In the genomic region with DNA sequence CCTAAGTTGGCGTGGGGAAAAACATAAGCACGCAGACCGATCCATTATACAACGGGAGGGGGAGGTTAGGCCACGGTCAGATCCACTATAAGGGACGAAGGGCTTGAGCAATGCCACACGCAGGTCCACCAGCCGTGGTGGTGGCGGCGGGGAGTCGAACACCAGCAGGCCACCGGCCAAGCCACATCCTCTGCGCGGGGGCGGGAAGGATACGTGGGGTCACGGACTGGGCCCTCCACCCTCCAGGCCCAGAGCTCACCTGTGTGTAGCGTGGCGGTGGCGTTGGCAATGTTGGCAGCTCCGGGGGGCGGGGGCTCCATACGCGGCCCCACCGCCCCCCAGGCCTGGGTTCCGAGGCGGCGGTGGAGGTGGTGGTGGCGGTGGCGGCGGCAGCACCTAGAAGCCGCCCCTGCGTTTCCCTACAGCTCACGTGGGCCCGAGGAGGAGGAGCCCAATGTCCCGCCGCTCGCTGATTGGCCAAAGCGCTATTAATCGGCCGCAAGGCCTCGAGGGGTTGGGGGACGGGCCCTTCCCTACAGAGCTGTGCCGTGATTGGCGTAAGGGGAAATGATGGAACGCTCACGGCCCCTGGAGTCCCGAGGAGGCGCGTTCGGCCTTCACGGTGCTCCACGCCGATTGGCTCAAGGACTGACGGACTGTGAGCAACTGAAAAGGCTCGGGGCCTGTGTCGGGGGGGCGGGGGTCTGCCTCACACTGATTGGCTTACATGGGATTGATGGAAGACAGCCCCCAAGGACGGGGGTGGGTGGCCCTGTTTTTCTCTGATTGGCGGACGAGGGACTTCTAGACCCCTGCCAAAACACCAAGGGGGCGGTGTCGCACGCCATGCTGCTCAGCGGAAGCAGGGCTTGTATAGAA, we compare ENCODE assay signal across 8 cellular contexts. TPM values are rescaled to one million over a fixed set of nuclear protein-coding genes. Genes with fewer than 3 reads are reported as not detected.
DNase-seq lines count a peak whose midpoint lies in the region; ATAC-seq and TF ChIP-seq lines count a peak whose summit lies in the region.

A gene with protein sequence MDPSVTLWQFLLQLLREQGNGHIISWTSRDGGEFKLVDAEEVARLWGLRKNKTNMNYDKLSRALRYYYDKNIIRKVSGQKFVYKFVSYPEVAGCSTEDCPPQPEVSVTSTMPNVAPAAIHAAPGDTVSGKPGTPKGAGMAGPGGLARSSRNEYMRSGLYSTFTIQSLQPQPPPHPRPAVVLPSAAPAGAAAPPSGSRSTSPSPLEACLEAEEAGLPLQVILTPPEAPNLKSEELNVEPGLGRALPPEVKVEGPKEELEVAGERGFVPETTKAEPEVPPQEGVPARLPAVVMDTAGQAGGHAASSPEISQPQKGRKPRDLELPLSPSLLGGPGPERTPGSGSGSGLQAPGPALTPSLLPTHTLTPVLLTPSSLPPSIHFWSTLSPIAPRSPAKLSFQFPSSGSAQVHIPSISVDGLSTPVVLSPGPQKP (minus strand): TSS at position 400 of the 879 bp plus-strand sequence. CDS start 9,122 bp downstream, outside the sequence.

- DNase-seq in GM10266 (ENCODE audit: extremely low spot score) (peak; percentile 83), NCI-H1105 treated with DMSO at 0.1 percent for 48 hours (lab: John Stamatoyannopoulos, UW) (peak; percentile 94), SW 1271 (lab: John Stamatoyannopoulos, UW) (peak; percentile 73 to 86), head of caudate nucleus (peak; percentile 86 to 99 (median 96)), ovary (peak; percentile 92 to 97 (median 94)), thyroid gland (peak; percentile 96 to 97)
- peak; percentile 69 for DNase-seq in activated naive CD8-positive, alpha-beta T cell treated with anti-CD3 and anti-CD28 coated beads, Interleukin-2, amount 50 U/mL, for 16 hours (ENCODE audit: low read depth, low spot score)

- intact Hi-C loops in head of caudate nucleus (cut with DNase I), result loop anchor here (10.0 kb wide), 1 partner anchor 374 kb away; no protein-coding TSS in a partner anchor
- intact Hi-C loops in ovary (cut with DNase I), result no loop called here
- intact Hi-C loops in thyroid gland (cut with DNase I), result no loop called here

- H3K27me3 ChIP-seq in ovary (no peaks in the 10 kb centered on the region), thyroid gland (no peaks in the 10 kb centered on the region)

- TF ChIP-seq CTCF in GM10266 (IDR thresholded peaks at IDR 0.05; ENCODE audit: control insufficient read depth, insufficient read depth, low read depth, missing control alignments) (no peak), ovary (IDR thresholded peaks at IDR 0.05) (no peak), thyroid gland (IDR thresholded peaks at IDR 0.05) (no peak)

- H3K4me3 ChIP-seq in ovary, result peak within 1 kb of the TSS; percentile 66
- H3K4me3 ChIP-seq in thyroid gland (replicated peaks in 1 of 3), result peak within 1 kb of the TSS in 2 of 3 donors; percentile 38 to 51

- TF ChIP-seq POLR2A in ovary (IDR thresholded peaks at IDR 0.05) (peak; percentile 58), thyroid gland (IDR thresholded peaks at IDR 0.05) (peak in 1 of 2 donors; percentile 62)

- H3K9me3 ChIP-seq in ovary (no peaks in the 10 kb centered on the region), thyroid gland (no peaks in the 10 kb centered on the region)

- H3K27ac ChIP-seq in ovary (peak within 1 kb of the TSS; percentile 68 to 75), thyroid gland (peak within 1 kb of the TSS; percentile 55 to 75 (median 71))

- peak; percentile 92 for ATAC-seq in HG02642 (IDR thresholded peaks at IDR 0.05; ENCODE audit: poor library complexity, unreplicated experiment)

- H3K36me3 ChIP-seq in ovary, result no peaks in the 10 kb centered on the region
- H3K36me3 ChIP-seq in thyroid gland, result no peaks in the 10 kb centered on the region

- 38 to 56% (median 50%) methylated on average over 39 to 65 of the region's 65 CpGs for WGBS in ovary, 3 donors
- WGBS in thyroid gland, 2 donors, result 0% methylated on average over 2 to 5 of the region's 65 CpGs

- H3K4me1 ChIP-seq in ovary (ENCODE audit: insufficient read depth), result peaks cover 7% of the 10 kb centered on the region
- peaks cover 0 to 3% of the 10 kb centered on the region in 2 donors for H3K4me1 ChIP-seq in thyroid gland

- no peak for TF ChIP-seq EP300 in ovary (IDR thresholded peaks at IDR 0.05)

RNA-seq across cellular contexts. Expression of the gene that starts here (rescaled TPM):
- total RNA-seq in ovary, result 100 to 1,000 TPM in 1 of 7 donors, 10 to 100 TPM in 6; 29.7 to 139 (median 73.0) TPM
- polyA plus RNA-seq in ovary, result 10 to 100 TPM; 69.1 to 79.5 TPM
- total RNA-seq in thyroid gland, result 10 to 100 TPM; 17.3 to 21.7 (median 17.7) TPM

Comparison
In these comparisons a context has a peak if more than half of its experiments do, and no peak if none do; other contexts are left out.
1. Peak in every context shown above with its lines: DNase-seq, ATAC-seq, H3K4me3 ChIP-seq and H3K27ac ChIP-seq.